In genomic region chr14:33617154-33617553, GRCh38 we compare ENCODE assay signal across 14 cellular contexts.
DNase-seq lines count a peak whose midpoint lies in the region; ATAC-seq and TF ChIP-seq lines count a peak whose summit lies in the region.
"Had no signal": no experiment of that assay in that cellular context is flagged by ENCODE, and none has a peak within 500 bp of the region (broad histone marks: within the 10 kb centered on the region; RNA-seq: fewer than 3 reads in every experiment).

No MANE protein-coding gene starts in this region.

- in situ Hi-C loops in astrocyte of the spinal cord (cut with HindIII; ENCODE audit: low sequenced_read_pairs), result no loop called here

- ATAC-seq in GM18873 (IDR thresholded peaks at IDR 0.05; ENCODE audit: low FRiP score, unreplicated experiment) (no peak), HG02588 (IDR thresholded peaks at IDR 0.05; ENCODE audit: unreplicated experiment) (no peak), GM18867 (IDR thresholded peaks at IDR 0.05; ENCODE audit: unreplicated experiment) (no peak)
- ATAC-seq: heart left ventricle had no signal

- no peak overlapping the region for H3K4me3 ChIP-seq in astrocyte of the spinal cord (ENCODE audit: low read depth, low read length)
- H3K4me3 ChIP-seq: heart left ventricle, lung had no signal

- DNase-seq in EL, result peak; percentile 87
- peak; percentile 82 for DNase-seq in NCI-H1105 treated with DMSO at 0.1 percent for 48 hours (lab: John Stamatoyannopoulos, UW)
- peak; percentile 87 for DNase-seq in astrocyte of the spinal cord (ENCODE audit: low read depth, low spot score)
- DNase-seq in myocyte (ENCODE audit: low read depth), result peak; percentile 36
- DNase-seq in NCI-H1048 (lab: John Stamatoyannopoulos, UW), result no peak
- DNase-seq: activated CD4-positive, alpha-beta T cell treated with anti-CD3 and anti-CD28 coated beads, Interleukin-2, amount 50 U/mL, for 4 hours; activated naive CD4-positive, alpha-beta T cell treated with Interleukin-2 at 50 U/mL for 16 hours; cortex of kidney; heart left ventricle; T-helper 2 cell had no signal

- no peak for TF ChIP-seq CTCF in astrocyte of the spinal cord (IDR thresholded peaks at IDR 0.05; ENCODE audit: low read depth, low read length)
